In genomic region chr5:33933723-33934544, GRCh38 we compare ENCODE assay signal across 1 cellular context.
TF ChIP-seq lines count a peak whose summit lies in the region.

No MANE protein-coding gene starts in this region.

TF ChIP-seq in IMR-90, 13 proteins besides CTCF, POLR2A, EP300 and RAD21 (continued from another document):
- TF ChIP-seq USF2 (IDR thresholded peaks at IDR 0.05; ENCODE audit: low read depth, low read length) = no peak
